ENCODE assay signal across 1 cellular context in genomic region chrX:139739138-139739537, GRCh38.
TF ChIP-seq lines count a peak whose summit lies in the region.

No MANE protein-coding gene starts in this region.

TF ChIP-seq in WTC11, 78 proteins besides CTCF, POLR2A, EP300 and RAD21 (continued from another document):
- TF ChIP-seq, protein P1, sequence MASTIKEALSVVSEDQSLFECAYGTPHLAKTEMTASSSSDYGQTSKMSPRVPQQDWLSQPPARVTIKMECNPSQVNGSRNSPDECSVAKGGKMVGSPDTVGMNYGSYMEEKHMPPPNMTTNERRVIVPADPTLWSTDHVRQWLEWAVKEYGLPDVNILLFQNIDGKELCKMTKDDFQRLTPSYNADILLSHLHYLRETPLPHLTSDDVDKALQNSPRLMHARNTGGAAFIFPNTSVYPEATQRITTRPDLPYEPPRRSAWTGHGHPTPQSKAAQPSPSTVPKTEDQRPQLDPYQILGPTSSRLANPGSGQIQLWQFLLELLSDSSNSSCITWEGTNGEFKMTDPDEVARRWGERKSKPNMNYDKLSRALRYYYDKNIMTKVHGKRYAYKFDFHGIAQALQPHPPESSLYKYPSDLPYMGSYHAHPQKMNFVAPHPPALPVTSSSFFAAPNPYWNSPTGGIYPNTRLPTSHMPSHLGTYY (CRISPR knock-in tag; IDR thresholded peaks at IDR 0.05): no peak
